Comparison of ENCODE assay signal across 24 cellular contexts in genomic region chr9:116465591-116466288, GRCh38.
A peak's percentile ranks its signal among the peaks of the same experiment; 100 is the strongest.
DNase-seq lines count a peak whose midpoint lies in the region; ATAC-seq, FAIRE-seq and TF ChIP-seq lines count a peak whose summit lies in the region.
"Had no signal": no experiment of that assay in that cellular context is flagged by ENCODE, and none has a peak within 500 bp of the region (broad histone marks: within the 10 kb centered on the region; RNA-seq: fewer than 3 reads in every experiment).

No MANE protein-coding gene starts in this region.

- TF ChIP-seq POLR2A in K562 (conservative IDR thresholded peaks at IDR 0.05) = no peak
- TF ChIP-seq POLR2A in erythroblast (IDR thresholded peaks at IDR 0.05; ENCODE audit: low read length) = no peak

- intact Hi-C loops in K562 (cut with micrococcal nuclease) = loop anchor here (1.0 to 2.0 kb wide), 3 partner anchors 28 to 75 kb away; no protein-coding TSS in a partner anchor

- TF ChIP-seq EP300 in K562 (IDR thresholded peaks at IDR 0.05; ENCODE audit: low read length) = no peak

- H3K9ac ChIP-seq in K562 (ENCODE audit: insufficient read depth in 1 of 2, low read depth in 2 of 2, low read length in 2 of 2) = peak overlapping the region in 1 of 2 experiments; percentile 70; a peak in 2 of 4 replicates
- H3K9ac ChIP-seq: BLaER1 treated with 17β-estradiol and CSF1 and Interleukin-3, amounts not matched to agents 10 nM and 100 nM; GM23248 had no signal

- peak overlapping the region; percentile 17; the same call in 1 of the 2 replicates for H3K4me3 ChIP-seq in K562
- H3K4me3 ChIP-seq: A549; BLaER1 treated with 17β-estradiol and CSF1 and Interleukin-3, amounts not matched to agents 10 nM and 100 nM; GM23248 had no signal

- ATAC-seq in K562 (peak; percentile 43), GM21786 (IDR thresholded peaks at IDR 0.05; ENCODE audit: unreplicated experiment) (no peak)
- ATAC-seq: A549 had no signal

- no peaks in the 10 kb centered on the region for H4K20me1 ChIP-seq in K562 (replicated peaks; ENCODE audit: control insufficient read depth, insufficient read depth, low read length)
- H4K20me1 ChIP-seq: BLaER1 treated with 17β-estradiol and CSF1 and Interleukin-3, amounts not matched to agents 10 nM and 100 nM had no signal

- CTCF ChIA-PET in K562 (lab: Yijun Ruan, JAX; ENCODE audit: low intra/inter-chr PET ratio) = no interaction called here

- peak overlapping the region; percentile 35; the same call in 1 of the 2 replicates for H2AFZ ChIP-seq in K562 (ENCODE audit: low read depth, low read length)
- H2AFZ ChIP-seq: GM23248 had no signal

- BruUV-seq in K562 (replicated peaks; lab: Mats Ljungman, UMichigan) = TSS peak; percentile 88

- peak; percentile 80 for DNase-seq in OCI-M1 (lab: John Stamatoyannopoulos, UW)
- peak in 1 of 4 experiments; percentile 53 for DNase-seq in K562 (ENCODE audit: extremely low read depth in 1 of 4, low spot score in 3 of 4)
- DNase-seq in erythroblast (lab: John Stamatoyannopoulos, UW) = peak; percentile 77 to 78
- DNase-seq in retina = peak; percentile 13
- DNase-seq in dedifferentiated amniotic fluid mesenchymal stem cell (ENCODE audit: extremely low spot score) = no peak
- DNase-seq in NCI-H2171 treated with DMSO at 0.1 percent for 48 hours (lab: John Stamatoyannopoulos, UW) = no peak
- DNase-seq in NCI-H187 treated with DMSO at 0.1 percent for 48 hours (lab: John Stamatoyannopoulos, UW) = no peak
- DNase-seq: 8988T; ACHN; AML-193; BE2C; CD4-positive, alpha-beta T cell; DMS153; DND-41; GM23248; H7; HCEC 1CT had no signal

- in situ Hi-C loops in K562 (cut with MboI) = no loop called here

- H3K9me1 ChIP-seq in K562 (ENCODE audit: control insufficient read depth, insufficient read depth, low read length) = no peaks in the 10 kb centered on the region

- H3K79me2 ChIP-seq in K562 (ENCODE audit: control insufficient read depth, insufficient read depth, low read length) = no peaks in the 10 kb centered on the region

- no peaks in the 10 kb centered on the region for H3K9me3 ChIP-seq in K562 (replicated peaks; ENCODE audit: control insufficient read depth, insufficient read depth, low read depth, low read length)
- H3K9me3 ChIP-seq: A549; BE2C; BLaER1 treated with 17β-estradiol and CSF1 and Interleukin-3, amounts not matched to agents 10 nM and 100 nM; Caco-2 had no signal

- POLR2A ChIA-PET in K562 (lab: Yijun Ruan, JAX) = interaction anchor here (1.0 to 1.9 kb wide), 9 partner anchors 15 to 167 kb away, joined by 3 to 8 read pairs (median 3); no protein-coding TSS in a partner anchor

- H3K36me3 ChIP-seq in K562 (ENCODE audit: control insufficient read depth, insufficient read depth, low read length) = no peaks in the 10 kb centered on the region
- H3K36me3 ChIP-seq: BE2C; BLaER1 treated with 17β-estradiol and CSF1 and Interleukin-3, amounts not matched to agents 10 nM and 100 nM had no signal

- TF ChIP-seq CTCF in K562 (IDR thresholded peaks at IDR 0.05 in 2 of 3, conservative IDR thresholded peaks at IDR 0.05 in 1 of 3; ENCODE audit: insufficient read depth in 2 of 3, low read depth in 1 of 3, low read length in 3 of 3) = no peak

- H3K27ac ChIP-seq in K562 (ENCODE audit: extremely low read depth, low read depth, low read length) = peak overlapping the region; percentile 95
- H3K27ac ChIP-seq: A549; BLaER1 treated with 17β-estradiol and CSF1 and Interleukin-3, amounts not matched to agents 10 nM and 100 nM; GM23248 had no signal

- FAIRE-seq in K562 (lab: Jason Lieb, UNC) = no peak
- FAIRE-seq: A549, G401.6, GM12892, H1 had no signal

- 4% methylated on average over 8 of the region's 8 CpGs for WGBS in K562 (ENCODE audit: insufficient coverage, low coverage, missing lambda C conversion rate)

- peak overlapping the region; percentile 76 for H3K4me2 ChIP-seq in K562 (ENCODE audit: insufficient read depth, low read length)
- H3K4me2 ChIP-seq: A549; BLaER1 treated with 17β-estradiol and CSF1 and Interleukin-3, amounts not matched to agents 10 nM and 100 nM had no signal

- TF ChIP-seq RAD21 in K562 (CRISPR knock-in tag; conservative IDR thresholded peaks at IDR 0.05 in 1 of 2, IDR thresholded peaks at IDR 0.05 in 1 of 2) = no peak

- H3K4me1 ChIP-seq in K562 (replicated peaks in 1 of 2; ENCODE audit: control insufficient read depth in 2 of 2, insufficient read depth in 2 of 2, low read length in 2 of 2) = peaks cover 28 to 83% of the 10 kb centered on the region in 2 experiments
- H3K4me1 ChIP-seq: A549, BE2C had no signal

- no peaks in the 10 kb centered on the region for H3K27me3 ChIP-seq in K562 (ENCODE audit: control insufficient read depth in 2 of 2, insufficient read depth in 2 of 2, low read length in 2 of 2)
- H3K27me3 ChIP-seq: BE2C; BLaER1 treated with 17β-estradiol and CSF1 and Interleukin-3, amounts not matched to agents 10 nM and 100 nM had no signal

TF ChIP-seq in K562, 482 proteins besides CTCF, POLR2A, EP300 and RAD21 (continues in another document):
- TF ChIP-seq PHTF2 (CRISPR knock-in tag; IDR thresholded peaks at IDR 0.05) (no peak), ZC3H8 (IDR thresholded peaks at IDR 0.05) (no peak), HMGN3 (IDR thresholded peaks at IDR 0.05; ENCODE audit: borderline replicate concordance, extremely low read depth, insufficient read length, low read depth, low read length) (no peak), NFE2L1 (tag; IDR thresholded peaks at IDR 0.05; ENCODE audit: borderline replicate concordance, low read depth) (no peak), JUNB (CRISPR knock-in tag; conservative IDR thresholded peaks at IDR 0.05) (no peak), ARHGAP35 (IDR thresholded peaks at IDR 0.05; ENCODE audit: partially characterized antibody) (no peak), TCF7L2 (IDR thresholded peaks at IDR 0.05; ENCODE audit: low read depth, low read length) (no peak), SMARCA5 (IDR thresholded peaks at IDR 0.05) (no peak), GTF2A2 (tag; IDR thresholded peaks at IDR 0.05) (no peak)
- TF ChIP-seq, protein P1, sequence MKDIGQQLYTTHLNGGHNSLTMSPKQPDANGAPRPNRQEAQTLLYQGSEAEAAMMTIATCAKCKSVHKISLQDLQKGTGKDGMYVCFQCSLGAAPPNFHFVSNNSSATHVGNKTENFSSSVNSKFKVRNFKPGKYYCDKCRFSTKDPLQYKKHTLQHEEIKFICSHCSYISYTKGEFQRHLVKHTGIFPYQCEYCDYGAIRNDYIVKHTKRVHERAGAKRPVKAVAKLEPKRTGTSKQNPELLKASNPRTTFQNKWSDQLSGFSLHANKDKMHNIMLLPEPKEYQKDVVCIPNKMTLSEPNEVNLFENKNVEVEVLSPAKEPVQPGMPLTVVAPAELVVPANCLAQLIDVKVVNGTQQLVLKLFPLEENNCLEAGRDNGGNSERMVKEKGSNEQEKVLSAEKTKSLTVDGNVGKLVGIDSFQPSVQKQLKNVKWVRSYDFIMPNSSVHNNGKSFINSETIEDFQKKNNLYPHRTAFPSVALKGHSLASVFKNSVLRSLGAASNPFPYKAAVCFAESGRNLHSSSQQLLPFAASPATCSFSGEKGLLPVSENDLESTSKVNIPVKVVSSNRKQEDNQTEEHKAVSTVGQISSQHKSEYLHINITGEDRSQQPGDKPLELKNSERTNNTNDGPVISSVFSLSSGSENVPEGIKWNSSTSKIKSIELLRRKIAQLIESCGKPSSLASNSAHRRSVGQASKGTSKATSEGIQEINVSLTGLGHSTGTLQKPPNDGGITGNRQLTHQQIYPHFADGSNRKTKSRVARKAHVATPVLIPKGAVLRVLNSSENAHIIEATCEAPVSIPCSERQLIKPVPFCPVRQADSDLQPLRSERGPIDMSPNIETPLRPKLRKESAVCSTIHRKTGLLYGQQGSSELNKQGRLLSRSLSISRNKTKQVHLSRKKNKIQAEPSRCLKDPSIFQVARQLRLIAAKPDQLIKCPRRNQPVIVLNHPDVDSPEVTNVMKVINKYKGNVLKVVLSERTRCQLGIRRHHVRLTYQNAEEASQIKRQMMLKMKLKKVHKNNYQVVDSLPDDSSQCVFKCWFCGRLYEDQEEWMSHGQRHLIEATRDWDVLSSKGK (CRISPR knock-in tag; IDR thresholded peaks at IDR 0.05) = no peak
- TF ChIP-seq, protein P2, sequence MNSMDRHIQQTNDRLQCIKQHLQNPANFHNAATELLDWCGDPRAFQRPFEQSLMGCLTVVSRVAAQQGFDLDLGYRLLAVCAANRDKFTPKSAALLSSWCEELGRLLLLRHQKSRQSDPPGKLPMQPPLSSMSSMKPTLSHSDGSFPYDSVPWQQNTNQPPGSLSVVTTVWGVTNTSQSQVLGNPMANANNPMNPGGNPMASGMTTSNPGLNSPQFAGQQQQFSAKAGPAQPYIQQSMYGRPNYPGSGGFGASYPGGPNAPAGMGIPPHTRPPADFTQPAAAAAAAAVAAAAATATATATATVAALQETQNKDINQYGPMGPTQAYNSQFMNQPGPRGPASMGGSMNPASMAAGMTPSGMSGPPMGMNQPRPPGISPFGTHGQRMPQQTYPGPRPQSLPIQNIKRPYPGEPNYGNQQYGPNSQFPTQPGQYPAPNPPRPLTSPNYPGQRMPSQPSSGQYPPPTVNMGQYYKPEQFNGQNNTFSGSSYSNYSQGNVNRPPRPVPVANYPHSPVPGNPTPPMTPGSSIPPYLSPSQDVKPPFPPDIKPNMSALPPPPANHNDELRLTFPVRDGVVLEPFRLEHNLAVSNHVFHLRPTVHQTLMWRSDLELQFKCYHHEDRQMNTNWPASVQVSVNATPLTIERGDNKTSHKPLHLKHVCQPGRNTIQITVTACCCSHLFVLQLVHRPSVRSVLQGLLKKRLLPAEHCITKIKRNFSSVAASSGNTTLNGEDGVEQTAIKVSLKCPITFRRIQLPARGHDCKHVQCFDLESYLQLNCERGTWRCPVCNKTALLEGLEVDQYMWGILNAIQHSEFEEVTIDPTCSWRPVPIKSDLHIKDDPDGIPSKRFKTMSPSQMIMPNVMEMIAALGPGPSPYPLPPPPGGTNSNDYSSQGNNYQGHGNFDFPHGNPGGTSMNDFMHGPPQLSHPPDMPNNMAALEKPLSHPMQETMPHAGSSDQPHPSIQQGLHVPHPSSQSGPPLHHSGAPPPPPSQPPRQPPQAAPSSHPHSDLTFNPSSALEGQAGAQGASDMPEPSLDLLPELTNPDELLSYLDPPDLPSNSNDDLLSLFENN (IDR thresholded peaks at IDR 0.05; ENCODE audit: low read depth in 2 of 2, low read length in 2 of 2) = no peak
- TF ChIP-seq, protein P3, sequence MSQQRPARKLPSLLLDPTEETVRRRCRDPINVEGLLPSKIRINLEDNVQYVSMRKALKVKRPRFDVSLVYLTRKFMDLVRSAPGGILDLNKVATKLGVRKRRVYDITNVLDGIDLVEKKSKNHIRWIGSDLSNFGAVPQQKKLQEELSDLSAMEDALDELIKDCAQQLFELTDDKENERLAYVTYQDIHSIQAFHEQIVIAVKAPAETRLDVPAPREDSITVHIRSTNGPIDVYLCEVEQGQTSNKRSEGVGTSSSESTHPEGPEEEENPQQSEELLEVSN (IDR thresholded peaks at IDR 0.05; ENCODE audit: borderline replicate concordance in 1 of 2, extremely low read depth in 1 of 2, insufficient read depth in 1 of 2, insufficient read length in 1 of 2, low read depth in 1 of 2, low read length in 1 of 2, poor library complexity in 1 of 2, severe bottlenecking in 1 of 2) = peak in 1 of 2 experiments; percentile 35

Comparison
In these comparisons a context has a peak if more than half of its experiments do, and no peak if none do; other contexts are left out.
1. DNase-seq: peak in OCI-M1 (single experiment), erythroblast (2 of 2) and retina (single experiment); none in dedifferentiated amniotic fluid mesenchymal stem cell (single experiment), NCI-H2171 treated with DMSO at 0.1 percent for 48 hours (single experiment) and NCI-H187 treated with DMSO at 0.1 percent for 48 hours (single experiment).